Comparison of ENCODE assay signal across 17 cellular contexts in genomic region chr5:176519810-176520720, GRCh38. TPM values are rescaled to one million over a fixed set of nuclear protein-coding genes. Genes with fewer than 3 reads are reported as not detected.
DNase-seq lines count a peak whose midpoint lies in the region; ATAC-seq and TF ChIP-seq lines count a peak whose summit lies in the region.
"Had no signal": no experiment of that assay in that cellular context is flagged by ENCODE, and none has a peak within 500 bp of the region (broad histone marks: within the 10 kb centered on the region; RNA-seq: fewer than 3 reads in every experiment).

No MANE protein-coding gene starts in this region.

- H3K27me3 ChIP-seq in H7 (ENCODE audit: control insufficient read depth, insufficient read depth, low read length) (no peaks in the 10 kb centered on the region), gastrocnemius medialis (no peaks in the 10 kb centered on the region)

- DNase-seq in NCI-H510A treated with DMSO at 0.1 percent for 48 hours (lab: John Stamatoyannopoulos, UW) (peak; percentile 27), NCI-H510A (lab: John Stamatoyannopoulos, UW) (no peak), H7 (peak; percentile 64), mesenteric fat pad (ENCODE audit: low spot score) (peak; percentile 68), NCI-H187 treated with DMSO at 0.1 percent for 48 hours (lab: John Stamatoyannopoulos, UW) (no peak), gastrocnemius medialis (no peak)
- DNase-seq: C1 segment of cervical spinal cord, COR-L47, DMS153, NCI-H187, NCI-H774, SHP77 had no signal

- H3K9me3 Mint-ChIP-seq in activated T-helper 17 cell treated with anti-CD3 and anti-CD28 coated beads, Interleukin-2, amount 50 U/mL, for 72 hours, result no peaks in the 10 kb centered on the region

- peaks cover 11% of the 10 kb centered on the region for H3K4me1 Mint-ChIP-seq in activated T-helper 17 cell treated with anti-CD3 and anti-CD28 coated beads, Interleukin-2, amount 50 U/mL, for 72 hours

- H3K36me3 ChIP-seq in H7 (replicated peaks; ENCODE audit: control insufficient read depth, insufficient read depth, low read length), result no peaks in the 10 kb centered on the region
- no peaks in the 10 kb centered on the region for H3K36me3 ChIP-seq in gastrocnemius medialis

- H3K36me3 Mint-ChIP-seq in activated T-helper 17 cell treated with anti-CD3 and anti-CD28 coated beads, Interleukin-2, amount 50 U/mL, for 72 hours (ENCODE audit: low read depth), result no peaks in the 10 kb centered on the region

- H3K4me3 ChIP-seq in H7 (ENCODE audit: insufficient read depth, low read depth, low read length) (no peak overlapping the region), gastrocnemius medialis (no peak overlapping the region)
- H3K4me3 ChIP-seq: GM12878 had no signal

- no peak for TF ChIP-seq POLR2A in gastrocnemius medialis (IDR thresholded peaks at IDR 0.05)

- H3K4me3 Mint-ChIP-seq in activated T-helper 17 cell treated with anti-CD3 and anti-CD28 coated beads, Interleukin-2, amount 50 U/mL, for 72 hours, result no peak overlapping the region

- peak overlapping the region; percentile 35 for H3K27ac Mint-ChIP-seq in activated T-helper 17 cell treated with anti-CD3 and anti-CD28 coated beads, Interleukin-2, amount 50 U/mL, for 72 hours

- H3K27me3 Mint-ChIP-seq in activated T-helper 17 cell treated with anti-CD3 and anti-CD28 coated beads, Interleukin-2, amount 50 U/mL, for 72 hours, result no peaks in the 10 kb centered on the region

- no peak for ATAC-seq in activated T-helper 17 cell treated with anti-CD3 and anti-CD28 coated beads, Interleukin-2, amount 50 U/mL, for 72 hours (replicated peaks)
- ATAC-seq in GM18519 (IDR thresholded peaks at IDR 0.05; ENCODE audit: low FRiP score, unreplicated experiment) (no peak), gastrocnemius medialis (no peak)
- ATAC-seq: GM12878, SK-N-SH treated with all-trans-retinoic acid at 6 μM for 48 hours had no signal

- H3K27ac ChIP-seq in gastrocnemius medialis, result no peak overlapping the region

- H3K4me1 ChIP-seq in gastrocnemius medialis, result no peaks in the 10 kb centered on the region

- no peaks in the 10 kb centered on the region for H3K9me3 ChIP-seq in gastrocnemius medialis

- intact Hi-C loops in gastrocnemius medialis (cut with DNase I; ENCODE audit: low total_unique reads), result no loop called here

- in situ Hi-C loops in gastrocnemius medialis (cut with MboI; ENCODE audit: low sequenced_read_pairs in 4 of 4), result no loop called here

- TF ChIP-seq CTCF in gastrocnemius medialis (IDR thresholded peaks at IDR 0.05 in 4 of 5, conservative IDR thresholded peaks at IDR 0.05 in 1 of 5), result no peak

RNA-seq across cellular contexts. Expression of gene RNF44, which starts 17.1 kb away (rescaled TPM):
- 67.4 and 75.6 TPM in 2 replicates for total RNA-seq in H7 (2014; rRNA removed; shearing (Covaris generic))
- total RNA-seq in activated T-helper 17 cell treated with anti-CD3 and anti-CD28 coated beads, Interleukin-2, amount 50 U/mL, for 72 hours, result 10 to 100 TPM; 85.3 to 88.1 TPM
- total RNA-seq in mesenteric fat pad (23.5 TPM), gastrocnemius medialis (1 to 10 TPM; 4.1 to 7.0 (median 6.7) TPM)

RNA-seq across cellular contexts. Expression of gene CDHR2, which starts 29.1 kb away (rescaled TPM):
- 0.04 and 0.21 TPM in 2 replicates for total RNA-seq in H7 (2014; rRNA removed; shearing (Covaris generic))
- under 1 TPM; 0.50 to 0.69 TPM for total RNA-seq in activated T-helper 17 cell treated with anti-CD3 and anti-CD28 coated beads, Interleukin-2, amount 50 U/mL, for 72 hours
- total RNA-seq in mesenteric fat pad (0.45 TPM), gastrocnemius medialis (under 1 TPM in 3 of 4 donors, not detected in 1; 0.07 to 0.27 (median 0.20) TPM)
- total RNA-seq: HT1080 had no signal

Comparison
In these comparisons a context has a peak if more than half of its experiments do, and no peak if none do; other contexts are left out.
1. DNase-seq: peak in NCI-H510A treated with DMSO at 0.1 percent for 48 hours (single experiment), H7 (single experiment) and mesenteric fat pad (single experiment); none in NCI-H510A (single experiment), NCI-H187 treated with DMSO at 0.1 percent for 48 hours (single experiment) and gastrocnemius medialis (0 of 2).